ENCODE assay signal across 21 cellular contexts in the genomic region with DNA sequence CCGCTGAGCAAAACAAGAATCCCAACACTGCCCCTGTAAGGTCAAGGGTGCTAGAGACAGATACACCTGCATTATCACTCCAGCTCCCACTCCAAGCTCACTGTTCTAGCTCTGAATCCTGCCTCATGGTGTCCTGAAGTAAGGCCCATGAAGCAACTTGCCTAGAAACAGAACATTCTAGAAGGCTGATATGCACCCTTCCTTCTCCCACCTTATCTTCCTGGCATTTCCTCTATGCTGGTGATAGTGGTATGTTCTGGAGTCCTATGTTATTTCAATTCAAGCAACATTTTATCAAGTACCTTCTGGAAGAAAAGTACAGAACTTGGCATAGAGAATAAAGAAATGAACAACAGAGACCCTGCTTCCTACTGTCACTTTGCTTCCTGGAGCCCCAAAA.
"Had no signal": no experiment of that assay in that cellular context is flagged by ENCODE, and none has a peak within 500 bp of the region (broad histone marks: within the 10 kb centered on the region; RNA-seq: fewer than 3 reads in every experiment).

No MANE protein-coding gene starts in this region.

- DNase-seq: Kasumi-1, MM.1S, NCI-H1436, NCI-H187, NCI-H2029, NCI-H2081 treated with DMSO at 0.1 percent for 48 hours, NCI-H2171, NCI-H446 treated with DMSO at 0.1 percent for 48 hours, NCI-H524 treated with DMSO at 0.1 percent for 48 hours, NCI-H774, PC-3, SHP77, SK-N-SH, SW 1271, T-cell had no signal

- H3K9ac ChIP-seq: KMS-11, SK-N-SH had no signal

- ATAC-seq: K562, Panc1, PC-3, T-cell had no signal

- H3K4me2 ChIP-seq: KMS-11, SK-N-SH had no signal

- H3K4me3 ChIP-seq: K562 had no signal

- H3K9me3 ChIP-seq: SK-N-SH had no signal

- FAIRE-seq: HTR-8/SVneo, K562 had no signal

- H3K27ac ChIP-seq: HL-60, KMS-11, RWPE1 had no signal
